In genomic region chr17:44006581-44007345, GRCh38 we compare ENCODE assay signal across 8 cellular contexts. TPM values are rescaled to one million over a fixed set of nuclear protein-coding genes. Genes with fewer than 3 reads are reported as not detected.
DNase-seq lines count a peak whose midpoint lies in the region; ATAC-seq and TF ChIP-seq lines count a peak whose summit lies in the region.

No MANE protein-coding gene starts in this region.

- peak overlapping the region; percentile 99 for H3K4me2 ChIP-seq in smooth muscle cell

- peaks cover 0 to 5% (median 4%) of the 10 kb centered on the region in 3 donors for H3K36me3 Mint-ChIP-seq in immature natural killer cell

- peaks cover 0 to 15% of the 10 kb centered on the region in 2 donors for H3K27me3 ChIP-seq in breast epithelium
- peaks cover 30% of the 10 kb centered on the region for H3K27me3 ChIP-seq in smooth muscle cell (ENCODE audit: low read depth)

- TF ChIP-seq POLR2A in breast epithelium (IDR thresholded peaks at IDR 0.05) = no peak

- peak; percentile 55 for ATAC-seq in HG03066 (IDR thresholded peaks at IDR 0.05; ENCODE audit: low read depth, unreplicated experiment)

- TF ChIP-seq CTCF in GM12865 (IDR thresholded peaks at IDR 0.05; ENCODE audit: insufficient read depth, low read depth, low read length, missing control alignments) (peak; percentile 65), VCaP (conservative IDR thresholded peaks at IDR 0.05) (peak; percentile 69), breast epithelium (IDR thresholded peaks at IDR 0.05) (peak; percentile 14 to 65 (median 59)), smooth muscle cell (IDR thresholded peaks at IDR 0.05; ENCODE audit: borderline replicate concordance, insufficient read depth, poor library complexity, severe bottlenecking) (peak; percentile 66)

- WGBS in smooth muscle cell (ENCODE audit: low lambda C conversion rate) = under 1% methylated on average over 31 of the region's 40 CpGs

- intact Hi-C loops in breast epithelium (cut with DNase I; ENCODE audit: low total_unique reads) = no loop called here

- DNase-seq in GM12865 (ENCODE audit: low read depth) (peak; percentile 97), NCI-H2227 (lab: John Stamatoyannopoulos, UW; ENCODE audit: unreplicated experiment) (peak; percentile 98), breast epithelium (ENCODE audit: low spot score in 2 of 2) (peak; percentile 99 to 100), immature natural killer cell (peak; percentile 87 to 90 (median 90)), smooth muscle cell (lab: John Stamatoyannopoulos, UW; ENCODE audit: unreplicated experiment) (peak; percentile 93), cortex of kidney (lab: John Stamatoyannopoulos, UW) (no peak)

- peak overlapping the region; percentile 71 for H3K4me3 ChIP-seq in GM12865 (ENCODE audit: low read depth, low read length)
- peak overlapping the region; percentile 40 to 86 (median 67) for H3K4me3 ChIP-seq in breast epithelium
- H3K4me3 ChIP-seq in smooth muscle cell = peak overlapping the region; percentile 81

- no peaks in the 10 kb centered on the region for H4K20me1 ChIP-seq in smooth muscle cell (ENCODE audit: low read depth)

- peak overlapping the region; percentile 60 to 87 (median 79) for H3K27ac Mint-ChIP-seq in immature natural killer cell

- peaks cover 24 to 25% of the 10 kb centered on the region in 2 donors for H3K4me1 Mint-ChIP-seq in immature natural killer cell

- no peaks in the 10 kb centered on the region for H3K79me2 ChIP-seq in smooth muscle cell (ENCODE audit: low read depth)

- no peaks in the 10 kb centered on the region for H3F3A ChIP-seq in smooth muscle cell (ENCODE audit: low read depth)

- peaks cover 0 to 13% (median 2%) of the 10 kb centered on the region in 3 donors for H3K27me3 Mint-ChIP-seq in immature natural killer cell (ENCODE audit: low read depth in 3 of 3)

- H3K9me3 Mint-ChIP-seq in immature natural killer cell = no peaks in the 10 kb centered on the region

- H3K36me3 ChIP-seq in breast epithelium (no peaks in the 10 kb centered on the region), smooth muscle cell (ENCODE audit: low read depth) (no peaks in the 10 kb centered on the region)

- H3K9me3 ChIP-seq in breast epithelium (no peaks in the 10 kb centered on the region), smooth muscle cell (replicated peaks; ENCODE audit: low read depth) (no peaks in the 10 kb centered on the region)

- peak overlapping the region; percentile 20 for H2AFZ ChIP-seq in smooth muscle cell (ENCODE audit: low read depth)

- H3K9ac ChIP-seq in smooth muscle cell (ENCODE audit: low read depth) = peak overlapping the region; percentile 61

- H3K27ac ChIP-seq in VCaP (peak overlapping the region; percentile 82), breast epithelium (peak overlapping the region; percentile 80 to 85), smooth muscle cell (ENCODE audit: low read depth) (no peak overlapping the region)

- peaks cover 0 to 8% of the 10 kb centered on the region in 2 donors for H3K4me1 ChIP-seq in breast epithelium
- H3K4me1 ChIP-seq in smooth muscle cell (ENCODE audit: low read depth) = peaks cover 26% of the 10 kb centered on the region

- peak overlapping the region; percentile 84 to 91 (median 91) for H3K4me3 Mint-ChIP-seq in immature natural killer cell

RNA-seq across cellular contexts. Expression of gene NAGS, which starts 2.3 kb away (rescaled TPM):
- total RNA-seq in breast epithelium = 1 to 10 TPM in 2 of 3 donors, under 1 TPM in 1; 0.16 to 5.2 (median 4.7) TPM
- 1 to 10 TPM in 2 of 3 donors, under 1 TPM in 1; 0.75 to 1.9 (median 1.2) TPM for polyA plus RNA-seq in immature natural killer cell
- 0.49 and 1.3 TPM in 2 replicates for total RNA-seq in smooth muscle cell
- 1.5 and 1.6 TPM in 2 replicates for polyA plus RNA-seq in smooth muscle cell

RNA-seq across cellular contexts. Expression of gene TMEM101, which starts 8.0 kb away (rescaled TPM):
- 10 to 100 TPM; 28.6 to 80.8 (median 41.0) TPM for total RNA-seq in breast epithelium
- 10 to 100 TPM; 31.6 to 40.3 (median 38.3) TPM for polyA plus RNA-seq in immature natural killer cell
- total RNA-seq in smooth muscle cell = 25.2 and 35.1 TPM in 2 replicates
- 36.1 and 39.9 TPM in 2 replicates for polyA plus RNA-seq in smooth muscle cell

RNA-seq across cellular contexts. Expression of gene PYY, which starts 53.0 kb away (rescaled TPM):
- under 1 TPM in 2 of 3 donors, not detected in 1; 0.88 to 0.98 TPM for total RNA-seq in breast epithelium
- not detected for polyA plus RNA-seq in immature natural killer cell
- total RNA-seq in smooth muscle cell = not detected in 2 replicates
- polyA plus RNA-seq in smooth muscle cell = 0.33 TPM in 1 of 2 replicates, not detected in the other

RNA-seq across cellular contexts. Expression of gene LSM12, which starts 59.7 kb away (rescaled TPM):
- total RNA-seq in breast epithelium (10 to 100 TPM; 36.8 to 45.4 (median 43.6) TPM), smooth muscle cell (42.3 and 51.8 TPM in 2 replicates)
- polyA plus RNA-seq in immature natural killer cell (10 to 100 TPM; 56.5 to 82.6 (median 77.9) TPM), smooth muscle cell (52.0 and 66.3 TPM in 2 replicates)
